In genomic region chrX:31200430-31200829, GRCh38 we compare ENCODE assay signal across 25 cellular contexts.
A peak's percentile ranks its signal among the peaks of the same experiment; 100 is the strongest.
DNase-seq lines count a peak whose midpoint lies in the region; ATAC-seq and TF ChIP-seq lines count a peak whose summit lies in the region.
"Had no signal": no experiment of that assay in that cellular context is flagged by ENCODE, and none has a peak within 500 bp of the region (broad histone marks: within the 10 kb centered on the region; RNA-seq: fewer than 3 reads in every experiment).

No MANE protein-coding gene starts in this region.

- H3K27ac ChIP-seq in OCI-LY3 (ENCODE audit: low read length) (0 out of 2 replicates have a peak overlapping the region, but pooled peaks have one; percentile 11), esophagus muscularis mucosa (replicated peaks in 1 of 4) (no peak overlapping the region)
- H3K27ac ChIP-seq: 22Rv1, RWPE1, thoracic aorta had no signal

- H3K36me3 ChIP-seq in OCI-LY3 (replicated peaks; ENCODE audit: low read depth, low read length) (peaks cover 51% of the 10 kb centered on the region), BE2C (no peaks in the 10 kb centered on the region), esophagus muscularis mucosa (peaks cover 0 to 27% (median 20%) of the 10 kb centered on the region in 4 donors)
- H3K36me3 ChIP-seq: thoracic aorta had no signal

- H3K9me3 ChIP-seq in OCI-LY3 (ENCODE audit: insufficient read depth, low read length) (no peaks in the 10 kb centered on the region), BE2C (no peaks in the 10 kb centered on the region), esophagus muscularis mucosa (no peaks in the 10 kb centered on the region)
- H3K9me3 ChIP-seq: thoracic aorta had no signal

- H3K4me3 ChIP-seq in OCI-LY3 (ENCODE audit: low read length), result no peak overlapping the region
- H3K4me3 ChIP-seq in BE2C (ENCODE audit: low read depth, low read length), result no peak overlapping the region
- H3K4me3 ChIP-seq in esophagus muscularis mucosa, result no peak overlapping the region
- H3K4me3 ChIP-seq: thoracic aorta had no signal

- no peak for TF ChIP-seq POLR2A in esophagus muscularis mucosa (IDR thresholded peaks at IDR 0.05; ENCODE audit: low read depth)

- TF ChIP-seq CTCF in OCI-LY3 (IDR thresholded peaks at IDR 0.05; ENCODE audit: low read depth, low read length), result no peak
- TF ChIP-seq CTCF in BE2C (IDR thresholded peaks at IDR 0.05; ENCODE audit: low read depth, low read length), result no peak
- TF ChIP-seq CTCF in esophagus muscularis mucosa (IDR thresholded peaks at IDR 0.05), result no peak

- H3K9ac ChIP-seq in OCI-LY3 (ENCODE audit: low read length), result no peak overlapping the region

- H3K4me1 ChIP-seq in OCI-LY3 (ENCODE audit: low read length), result peaks cover 14% of the 10 kb centered on the region
- H3K4me1 ChIP-seq in BE2C, result no peaks in the 10 kb centered on the region
- no peaks in the 10 kb centered on the region for H3K4me1 ChIP-seq in esophagus muscularis mucosa

- intact Hi-C loops in esophagus muscularis mucosa (cut with DNase I), result no loop called here

- H3K27me3 ChIP-seq in OCI-LY3 (ENCODE audit: low read depth, low read length) (no peaks in the 10 kb centered on the region), BE2C (no peaks in the 10 kb centered on the region), esophagus muscularis mucosa (no peaks in the 10 kb centered on the region)

- ATAC-seq in HG02884 (IDR thresholded peaks at IDR 0.05; ENCODE audit: unreplicated experiment) (peak; percentile 65), HG02623 (IDR thresholded peaks at IDR 0.05; ENCODE audit: unreplicated experiment) (no peak)
- ATAC-seq: activated CD8-positive, alpha-beta T cell treated with anti-CD3 and anti-CD28 coated beads, Interleukin-2, amount 10 ng/mL, durations not matched to agents 7 days and 5 days; left cardiac atrium; sciatic nerve had no signal

- DNase-seq in NOMO-1 treated with DMSO at 0.1 percent for 48 hours (lab: John Stamatoyannopoulos, UW; ENCODE audit: unreplicated experiment) (peak; percentile 3), NOMO-1 treated with dmso at 0.1 percent for 144 hours (lab: John Stamatoyannopoulos, UW; ENCODE audit: unreplicated experiment) (no peak), BE2C (no peak), esophagus muscularis mucosa (ENCODE audit: extremely low spot score) (no peak), DMS 273 (lab: John Stamatoyannopoulos, UW; ENCODE audit: unreplicated experiment) (no peak)
- DNase-seq: activated CD8-positive, alpha-beta T cell treated with anti-CD3 and anti-CD28 coated beads, Interleukin-2, amount 10 ng/mL, durations not matched to agents 7 days and 5 days; activated effector memory CD4-positive, alpha-beta T cell treated with Interleukin-2 at 50 U/mL for 16 hours; activated naive CD8-positive, alpha-beta T cell treated with anti-CD3 and anti-CD28 coated beads for 36 hours; aorta; caudate nucleus; Karpas-422; left cardiac atrium; NCI-H146; NCI-H2107; NCI-H446; NCI-H774; stimulated activated naive CD4-positive, alpha-beta T cell treated with Interleukin-2 at 50 U/mL for 16 hours; T-helper 1 cell had no signal

- H4K20me1 ChIP-seq in OCI-LY3 (ENCODE audit: insufficient read depth, low read length), result no peaks in the 10 kb centered on the region

- no peak overlapping the region for H2AFZ ChIP-seq in OCI-LY3 (ENCODE audit: low read depth, low read length)

- peak overlapping the region; percentile 31 for H3K4me2 ChIP-seq in OCI-LY3 (ENCODE audit: low read length)

- no peaks in the 10 kb centered on the region for H3K79me2 ChIP-seq in OCI-LY3 (ENCODE audit: low read length)

- WGBS in esophagus muscularis mucosa, result 85% methylated on average over 1 of the region's 1 CpG

- TF ChIP-seq EP300 in esophagus muscularis mucosa (IDR thresholded peaks at IDR 0.05), result no peak
